17 cellular contexts compared by ENCODE assay signal in the genomic region with DNA sequence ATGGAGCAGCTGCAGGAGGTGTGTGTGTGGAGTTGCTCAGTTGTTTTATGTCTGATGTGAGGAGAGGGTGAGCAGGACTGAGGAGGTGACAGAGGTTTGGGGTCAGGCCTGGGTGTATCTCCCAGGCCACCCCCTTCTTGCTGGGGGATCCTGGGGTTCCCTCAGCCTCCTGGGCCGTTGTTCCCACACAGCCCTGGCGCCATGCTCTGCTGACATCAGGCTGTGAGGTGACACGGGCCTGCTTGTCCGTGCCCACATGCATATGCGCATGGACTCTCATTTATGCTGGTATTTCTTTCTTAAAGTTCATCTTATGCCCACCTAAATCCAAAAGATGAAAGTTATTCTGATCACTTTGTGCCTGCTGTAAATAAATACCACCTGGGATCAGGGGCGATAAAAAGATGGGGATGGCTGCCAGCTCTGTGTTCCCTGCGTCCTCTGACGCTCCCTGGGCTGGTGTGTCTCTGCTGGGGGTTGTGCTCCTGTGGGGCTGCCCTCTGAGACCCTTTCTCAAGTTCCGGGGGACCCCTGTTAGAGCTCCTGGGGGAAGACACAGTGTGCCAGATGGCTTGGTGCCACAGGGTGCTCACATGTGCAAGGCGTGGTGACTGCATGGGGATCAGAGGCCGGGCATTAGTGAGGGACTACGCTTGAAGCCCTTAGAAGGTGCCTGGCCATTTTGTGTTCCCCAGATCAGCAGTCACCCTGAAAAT. TPM values are rescaled to one million over a fixed set of nuclear protein-coding genes. Genes with fewer than 3 reads are reported as not detected.
DNase-seq lines count a peak whose midpoint lies in the region; ATAC-seq and TF ChIP-seq lines count a peak whose summit lies in the region.
"Had no signal": no experiment of that assay in that cellular context is flagged by ENCODE, and none has a peak within 500 bp of the region (broad histone marks: within the 10 kb centered on the region; RNA-seq: fewer than 3 reads in every experiment).

No MANE protein-coding gene starts in this region.

- peaks cover 81% of the 10 kb centered on the region for H3K36me3 Mint-ChIP-seq in CD4-positive, alpha-beta T cell (ENCODE audit: low read depth)
- H3K36me3 Mint-ChIP-seq in neural crest cell (ENCODE audit: low read depth) = peaks cover 21% of the 10 kb centered on the region
- H3K36me3 Mint-ChIP-seq: natural killer cell treated with Interleukin-12 subunit alpha and Interleukin-12 subunit beta and Interleukin-15 and Interleukin-18, amount 100 ng/mL, for 72 hours had no signal

- DNase-seq in CD4-positive, alpha-beta T cell = no peak
- DNase-seq in neural crest cell (ENCODE audit: low read depth, low spot score) (no peak), hepatic stellate cell (ENCODE audit: low spot score) (no peak), glomerular visceral epithelial cell (ENCODE audit: extremely low spot score) (no peak)
- no peak for DNase-seq in activated T-cell treated with anti-CD3 and anti-CD28 coated beads, Interleukin-2, amount 50 U/mL, for 48 hours
- DNase-seq: activated T-cell treated with anti-CD3 and anti-CD28 coated beads for 4 hours; hippocampal formation; NCI-H187; NCI-H510A treated with DMSO at 0.1 percent for 48 hours; PC-9; stimulated activated CD4-positive, alpha-beta T cell treated with anti-CD3 and anti-CD28 coated beads, Interleukin-4, amount 100 ng/mL, for 1 hour had no signal

- POLR2A ChIA-PET in CD4-positive, alpha-beta T cell (lab: Charles Lee) = interaction anchor here (0.9 kb wide), 1 partner anchor 11 kb away, joined by 4 read pairs; no protein-coding TSS in a partner anchor

- no peaks in the 10 kb centered on the region for H3K27me3 ChIP-seq in CD4-positive, alpha-beta T cell (ENCODE audit: control insufficient read depth, insufficient read depth, low read length)
- H3K27me3 ChIP-seq in gastroesophageal sphincter = no peaks in the 10 kb centered on the region

- WGBS in gastroesophageal sphincter (ENCODE audit: low coverage in 1 of 2), 2 donors = 82% methylated on average over 6 of the region's 12 CpGs; no CpG with 5 or more reads in 1 of the 2 donors

- H3K9me3 Mint-ChIP-seq in CD4-positive, alpha-beta T cell = no peaks in the 10 kb centered on the region
- H3K9me3 Mint-ChIP-seq in neural crest cell = no peaks in the 10 kb centered on the region
- H3K9me3 Mint-ChIP-seq: natural killer cell treated with Interleukin-12 subunit alpha and Interleukin-12 subunit beta and Interleukin-15 and Interleukin-18, amount 100 ng/mL, for 72 hours had no signal

- H3K4me3 Mint-ChIP-seq in CD4-positive, alpha-beta T cell = no peak overlapping the region
- H3K4me3 Mint-ChIP-seq in neural crest cell = no peak overlapping the region
- H3K4me3 Mint-ChIP-seq: natural killer cell treated with Interleukin-12 subunit alpha and Interleukin-12 subunit beta and Interleukin-15 and Interleukin-18, amount 100 ng/mL, for 72 hours; WTC11 had no signal

- H3K36me3 ChIP-seq in gastroesophageal sphincter = peaks cover 0 to 71% of the 10 kb centered on the region in 2 donors

- no peaks in the 10 kb centered on the region for H3K27me3 Mint-ChIP-seq in CD4-positive, alpha-beta T cell
- H3K27me3 Mint-ChIP-seq in neural crest cell (ENCODE audit: low read depth) = no peaks in the 10 kb centered on the region
- H3K27me3 Mint-ChIP-seq: natural killer cell treated with Interleukin-12 subunit alpha and Interleukin-12 subunit beta and Interleukin-15 and Interleukin-18, amount 100 ng/mL, for 72 hours had no signal

- no peak overlapping the region for H3K4me3 ChIP-seq in gastroesophageal sphincter
- H3K4me3 ChIP-seq: coronary artery, PC-9 had no signal

- no peaks in the 10 kb centered on the region for H3K9me3 ChIP-seq in CD4-positive, alpha-beta T cell (ENCODE audit: control insufficient read depth, low read length)
- no peaks in the 10 kb centered on the region for H3K9me3 ChIP-seq in gastroesophageal sphincter

- no peak for ATAC-seq in CD4-positive, alpha-beta T cell (ENCODE audit: poor library complexity)
- peak; percentile 61 for ATAC-seq in SK-N-SH treated with all-trans-retinoic acid at 6 μM for 48 hours
- no peak for ATAC-seq in gastroesophageal sphincter
- ATAC-seq in HG02973 (IDR thresholded peaks at IDR 0.05; ENCODE audit: unreplicated experiment) = no peak
- ATAC-seq: WTC11 had no signal

- TF ChIP-seq CTCF in CD4-positive, alpha-beta T cell (IDR thresholded peaks at IDR 0.05) = no peak
- TF ChIP-seq CTCF in gastroesophageal sphincter (IDR thresholded peaks at IDR 0.05) (no peak), neural crest cell (conservative IDR thresholded peaks at IDR 0.05) (no peak)

- TF ChIP-seq POLR2A in gastroesophageal sphincter (IDR thresholded peaks at IDR 0.05) = no peak

- H3K4me1 Mint-ChIP-seq in CD4-positive, alpha-beta T cell (ENCODE audit: low read depth) = peaks cover 40% of the 10 kb centered on the region
- H3K4me1 Mint-ChIP-seq in neural crest cell = no peaks in the 10 kb centered on the region

- TF ChIP-seq EP300 in gastroesophageal sphincter (IDR thresholded peaks at IDR 0.05) = no peak

- CTCF ChIA-PET in CD4-positive, alpha-beta T cell (lab: Charles Lee) = no interaction called here

- peak overlapping the region; percentile 47 for H3K27ac Mint-ChIP-seq in CD4-positive, alpha-beta T cell
- peak overlapping the region; percentile 81 for H3K27ac Mint-ChIP-seq in neural crest cell (ENCODE audit: unreplicated experiment)
- H3K27ac Mint-ChIP-seq: natural killer cell treated with Interleukin-12 subunit alpha and Interleukin-12 subunit beta and Interleukin-15 and Interleukin-18, amount 100 ng/mL, for 72 hours; WTC11 had no signal

- no peak overlapping the region for H3K27ac ChIP-seq in CD4-positive, alpha-beta T cell (ENCODE audit: low read depth, low read length)
- peak overlapping the region in 3 of 4 donors; percentile 49 to 62 (median 61) for H3K27ac ChIP-seq in gastroesophageal sphincter
- H3K27ac ChIP-seq: coronary artery, PC-9 had no signal

- H3K4me1 ChIP-seq in gastroesophageal sphincter = peaks cover 0 to 85% (median 2%) of the 10 kb centered on the region in 3 donors

- intact Hi-C loops in CD4-positive, alpha-beta T cell (cut with DNase I, micrococcal nuclease) = no loop called here

TF ChIP-seq in SK-N-SH treated with all-trans-retinoic acid at 6 μM for 48 hours, 23 proteins besides CTCF, POLR2A, EP300 and RAD21:
- TF ChIP-seq BACH2 (CRISPR knock-in tag; IDR thresholded peaks at IDR 0.05; ENCODE audit: borderline replicate concordance) = no peak
- no peak for TF ChIP-seq ZFP30 (CRISPR knock-in tag; IDR thresholded peaks at IDR 0.05)
- TF ChIP-seq, protein P1, sequence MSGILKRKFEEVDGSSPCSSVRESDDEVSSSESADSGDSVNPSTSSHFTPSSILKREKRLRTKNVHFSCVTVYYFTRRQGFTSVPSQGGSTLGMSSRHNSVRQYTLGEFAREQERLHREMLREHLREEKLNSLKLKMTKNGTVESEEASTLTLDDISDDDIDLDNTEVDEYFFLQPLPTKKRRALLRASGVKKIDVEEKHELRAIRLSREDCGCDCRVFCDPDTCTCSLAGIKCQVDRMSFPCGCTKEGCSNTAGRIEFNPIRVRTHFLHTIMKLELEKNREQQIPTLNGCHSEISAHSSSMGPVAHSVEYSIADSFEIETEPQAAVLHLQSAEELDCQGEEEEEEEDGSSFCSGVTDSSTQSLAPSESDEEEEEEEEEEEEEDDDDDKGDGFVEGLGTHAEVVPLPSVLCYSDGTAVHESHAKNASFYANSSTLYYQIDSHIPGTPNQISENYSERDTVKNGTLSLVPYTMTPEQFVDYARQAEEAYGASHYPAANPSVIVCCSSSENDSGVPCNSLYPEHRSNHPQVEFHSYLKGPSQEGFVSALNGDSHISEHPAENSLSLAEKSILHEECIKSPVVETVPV (CRISPR knock-in tag; IDR thresholded peaks at IDR 0.05) = no peak
- no peak for TF ChIP-seq PPARA (CRISPR knock-in tag; IDR thresholded peaks at IDR 0.05; ENCODE audit: borderline replicate concordance)
- TF ChIP-seq TSHZ2 (CRISPR knock-in tag; IDR thresholded peaks at IDR 0.05) = no peak

RNA-seq across cellular contexts. Expression of gene NAXD, which starts 12.6 kb away (rescaled TPM):
- 10 to 100 TPM; 17.4 to 17.8 TPM for total RNA-seq in CD4-positive, alpha-beta T cell
- 10 to 100 TPM; 29.5 to 45.3 (median 36.0) TPM for total RNA-seq in gastroesophageal sphincter
- total RNA-seq in neural crest cell = 33.5 and 35.0 TPM in 2 replicates
